Comparison of ENCODE assay signal across 8 cellular contexts in the genomic region with DNA sequence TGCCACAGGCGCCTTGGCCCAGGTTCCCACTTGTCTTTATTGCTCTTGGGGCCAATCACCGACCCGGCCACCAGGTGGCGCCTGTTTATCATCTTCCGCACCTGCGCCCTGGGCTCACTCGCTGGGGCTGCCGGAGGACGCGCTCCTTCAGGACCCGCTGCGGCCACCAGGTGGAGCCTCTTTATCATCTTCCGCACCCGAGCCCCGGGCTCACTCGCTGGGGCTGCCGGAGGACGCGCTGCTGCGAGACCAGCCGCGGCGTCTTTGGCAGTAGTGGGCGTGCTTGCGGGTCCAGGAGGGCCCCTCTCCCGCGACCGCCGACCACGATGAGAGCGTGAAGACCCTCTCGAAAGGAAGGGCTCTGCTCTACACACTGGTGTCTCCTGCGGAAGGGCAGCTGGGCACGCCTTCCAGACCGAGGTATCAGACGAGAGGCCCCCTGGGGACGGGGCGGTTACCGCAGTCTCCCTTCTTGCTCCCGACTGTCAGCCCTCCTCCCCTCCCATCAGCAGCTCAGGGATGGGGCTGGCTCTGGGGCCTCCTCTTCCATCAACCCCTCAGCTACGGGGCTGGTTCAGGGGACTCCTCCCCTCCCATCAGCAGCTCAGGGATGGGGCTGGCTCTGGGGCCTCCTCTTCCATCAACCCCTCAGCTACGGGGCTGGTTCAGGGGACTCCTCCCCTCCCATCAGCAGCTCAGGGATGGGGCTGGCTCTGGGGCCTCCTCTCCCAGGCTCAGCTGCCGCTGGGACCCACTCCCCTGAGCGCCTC. TPM values are rescaled to one million over a fixed set of nuclear protein-coding genes. Genes with fewer than 3 reads are reported as not detected.
DNase-seq lines count a peak whose midpoint lies in the region; ATAC-seq, FAIRE-seq and TF ChIP-seq lines count a peak whose summit lies in the region.
"Not testable (repeated sequence)": the region's sequence is repeated elsewhere in the genome, so short reads cannot be mapped to it uniquely, and the experiment has no call there.

No MANE protein-coding gene starts in this region.

- ATAC-seq in GM21737 (IDR thresholded peaks at IDR 0.05; ENCODE audit: unreplicated experiment), result peak; percentile 100
- ATAC-seq in natural killer cell treated with Interleukin-12 subunit alpha and Interleukin-12 subunit beta and Interleukin-15 and Interleukin-18, amount 100 ng/mL, for 72 hours, result peak; percentile 98

- not testable (repeated sequence) for H3K4me1 Mint-ChIP-seq in natural killer cell treated with Interleukin-12 subunit alpha and Interleukin-12 subunit beta and Interleukin-15 and Interleukin-18, amount 100 ng/mL, for 72 hours (ENCODE audit: low read depth in 2 of 2)

- H3K9me3 Mint-ChIP-seq in natural killer cell treated with Interleukin-12 subunit alpha and Interleukin-12 subunit beta and Interleukin-15 and Interleukin-18, amount 100 ng/mL, for 72 hours, result not testable (repeated sequence)

- not testable (repeated sequence) for H3K27me3 Mint-ChIP-seq in natural killer cell treated with Interleukin-12 subunit alpha and Interleukin-12 subunit beta and Interleukin-15 and Interleukin-18, amount 100 ng/mL, for 72 hours

- TF ChIP-seq CTCF in fibroblast of villous mesenchyme (IDR thresholded peaks at IDR 0.05; ENCODE audit: insufficient read depth, low read depth, low read length), result peak; percentile 57

- not testable (repeated sequence) for H3K27ac Mint-ChIP-seq in natural killer cell treated with Interleukin-12 subunit alpha and Interleukin-12 subunit beta and Interleukin-15 and Interleukin-18, amount 100 ng/mL, for 72 hours

- in situ Hi-C loops in SK-MEL-5 (cut with HindIII; ENCODE audit: low pct_unique_long_range_greater_than_20kb, low sequenced_read_pairs), result not testable (repeated sequence)

- H3K36me3 Mint-ChIP-seq in natural killer cell treated with Interleukin-12 subunit alpha and Interleukin-12 subunit beta and Interleukin-15 and Interleukin-18, amount 100 ng/mL, for 72 hours, result not testable (repeated sequence)

- H3K4me3 ChIP-seq in fibroblast of villous mesenchyme (ENCODE audit: low read depth, low read length), result peak overlapping the region; percentile 50

- DNase-seq in ELF-1 (ENCODE audit: low read depth, low spot score) (peak; percentile 98), HTR-8/SVneo (ENCODE audit: insufficient read length, low spot score) (peak; percentile 60), SK-MEL-5 (ENCODE audit: low read depth, low spot score) (peak; percentile 93), fibroblast of villous mesenchyme (ENCODE audit: low read depth) (peak; percentile 48)
- peak; percentile 94 for DNase-seq in activated effector memory CD4-positive, alpha-beta T cell treated with anti-CD3 and anti-CD28 coated beads, Interleukin-2, amount 50 U/mL, for 16 hours
- peak; percentile 85 for DNase-seq in natural killer cell treated with Interleukin-12 subunit alpha and Interleukin-12 subunit beta and Interleukin-15 and Interleukin-18, amount 100 ng/mL, for 72 hours (ENCODE audit: low spot score)
- DNase-seq in stimulated activated CD8-positive, alpha-beta memory T cell treated with anti-CD3 and anti-CD28 coated beads, Interleukin-7, amount 100 ng/mL, for 48 hours (ENCODE audit: extremely low read depth in 1 of 2, low read depth in 1 of 2), result peak; percentile 79 to 89

- peak; percentile 94 for FAIRE-seq in HTR-8/SVneo (lab: Jason Lieb, UNC)

- H3K4me3 Mint-ChIP-seq in natural killer cell treated with Interleukin-12 subunit alpha and Interleukin-12 subunit beta and Interleukin-15 and Interleukin-18, amount 100 ng/mL, for 72 hours, result peak overlapping the region; percentile 76

RNA-seq across cellular contexts. Expression of a gene that starts 11.5 kb away (rescaled TPM):
- not detected in 2 replicates for total RNA-seq in SK-MEL-5 (2014; rRNA removed; shearing (Covaris generic))
- not detected in 2 replicates for polyA plus RNA-seq in SK-MEL-5 (2015; cell fraction: cytosol; rRNA removed)
- polyA plus RNA-seq in SK-MEL-5 (2015; cell fraction: nucleus; rRNA removed), result not detected in 2 replicates
- total RNA-seq in fibroblast of villous mesenchyme, result not detected in 2 replicates
- under 1 TPM in 1 of 2 donors, not detected in 1; 0.47 TPM for total RNA-seq in natural killer cell treated with Interleukin-12 subunit alpha and Interleukin-12 subunit beta and Interleukin-15 and Interleukin-18, amount 100 ng/mL, for 72 hours

RNA-seq across cellular contexts. Expression of a gene that starts 12.5 kb away (rescaled TPM):
- total RNA-seq in SK-MEL-5 (2014; rRNA removed; shearing (Covaris generic)), result not detected in 2 replicates
- polyA plus RNA-seq in SK-MEL-5 (2015; cell fraction: cytosol; rRNA removed), result not detected in 2 replicates
- polyA plus RNA-seq in SK-MEL-5 (2015; cell fraction: nucleus; rRNA removed), result not detected in 2 replicates
- total RNA-seq in fibroblast of villous mesenchyme, result not detected in 2 replicates
- total RNA-seq in natural killer cell treated with Interleukin-12 subunit alpha and Interleukin-12 subunit beta and Interleukin-15 and Interleukin-18, amount 100 ng/mL, for 72 hours, result not detected

RNA-seq across cellular contexts. Expression of a gene that starts 17.1 kb away (rescaled TPM):
- not detected in 2 replicates for total RNA-seq in SK-MEL-5 (2014; rRNA removed; shearing (Covaris generic))
- not detected in 2 replicates for polyA plus RNA-seq in SK-MEL-5 (2015; cell fraction: cytosol; rRNA removed)
- not detected in 2 replicates for polyA plus RNA-seq in SK-MEL-5 (2015; cell fraction: nucleus; rRNA removed)
- not detected in 2 replicates for total RNA-seq in fibroblast of villous mesenchyme
- total RNA-seq in natural killer cell treated with Interleukin-12 subunit alpha and Interleukin-12 subunit beta and Interleukin-15 and Interleukin-18, amount 100 ng/mL, for 72 hours, result not detected

RNA-seq across cellular contexts. Expression of a gene that starts 27.9 kb away (rescaled TPM):
- not detected in 2 replicates for total RNA-seq in SK-MEL-5 (2014; rRNA removed; shearing (Covaris generic))
- not detected in 2 replicates for polyA plus RNA-seq in SK-MEL-5 (2015; cell fraction: cytosol; rRNA removed)
- not detected in 2 replicates for polyA plus RNA-seq in SK-MEL-5 (2015; cell fraction: nucleus; rRNA removed)
- under 0.01 TPM in 1 of 2 replicates, not detected in the other for total RNA-seq in fibroblast of villous mesenchyme
- not detected for total RNA-seq in natural killer cell treated with Interleukin-12 subunit alpha and Interleukin-12 subunit beta and Interleukin-15 and Interleukin-18, amount 100 ng/mL, for 72 hours

RNA-seq across cellular contexts. Expression of a gene that starts 41.8 kb away (rescaled TPM):
- total RNA-seq in SK-MEL-5 (2014; rRNA removed; shearing (Covaris generic)), result not detected in 2 replicates
- not detected in 2 replicates for polyA plus RNA-seq in SK-MEL-5 (2015; cell fraction: cytosol; rRNA removed)
- polyA plus RNA-seq in SK-MEL-5 (2015; cell fraction: nucleus; rRNA removed), result not detected in 2 replicates
- 0.86 and 0.97 TPM in 2 replicates for total RNA-seq in fibroblast of villous mesenchyme
- under 1 TPM; 0.31 to 0.47 TPM for total RNA-seq in natural killer cell treated with Interleukin-12 subunit alpha and Interleukin-12 subunit beta and Interleukin-15 and Interleukin-18, amount 100 ng/mL, for 72 hours

Comparison
In these comparisons a context has a peak if more than half of its experiments do, and no peak if none do; other contexts are left out.
1. Peak in every context shown above with its lines: DNase-seq, ATAC-seq and H3K4me3 ChIP-seq.
2. DNase-seq: peak in every context shown above with its lines; median percentile 98 in ELF-1; 94 in activated effector memory CD4-positive, alpha-beta T cell treated with anti-CD3 and anti-CD28 coated beads, Interleukin-2, amount 50 U/mL, for 16 hours; 93 in SK-MEL-5; 85 in natural killer cell treated with Interleukin-12 subunit alpha and Interleukin-12 subunit beta and Interleukin-15 and Interleukin-18, amount 100 ng/mL, for 72 hours; 84 in stimulated activated CD8-positive, alpha-beta memory T cell treated with anti-CD3 and anti-CD28 coated beads, Interleukin-7, amount 100 ng/mL, for 48 hours; 60 in HTR-8/SVneo; 48 in fibroblast of villous mesenchyme.